In genomic region chr3:39180546-39181346, GRCh38 we compare ENCODE assay signal across 8 cellular contexts. TPM values are rescaled to one million over a fixed set of nuclear protein-coding genes. Genes with fewer than 3 reads are reported as not detected.
DNase-seq lines count a peak whose midpoint lies in the region; FAIRE-seq lines count a peak whose summit lies in the region.

No MANE protein-coding gene starts in this region.

- peak overlapping the region; percentile 45 for H3K4me3 ChIP-seq in neuron (ENCODE audit: low read length)
- peak overlapping the region; percentile 50 to 67 for H3K4me3 ChIP-seq in stomach smooth muscle (ENCODE audit: low read length in 2 of 2)

- H3K27ac ChIP-seq in stomach smooth muscle (ENCODE audit: low read length), result peak overlapping the region; percentile 82

- H3K36me3 ChIP-seq in neuron (ENCODE audit: insufficient read depth, low read length) (no peaks in the 10 kb centered on the region), stomach smooth muscle (ENCODE audit: control insufficient read depth in 2 of 2, insufficient read depth in 2 of 2, low read length in 2 of 2) (no peaks in the 10 kb centered on the region)

- H3K9ac ChIP-seq in stomach smooth muscle (ENCODE audit: low read length in 2 of 2), result peak overlapping the region; percentile 55 to 62

- no peaks in the 10 kb centered on the region for H3K27me3 ChIP-seq in neuron (ENCODE audit: insufficient read depth, low read length)
- no peaks in the 10 kb centered on the region for H3K27me3 ChIP-seq in stomach smooth muscle (ENCODE audit: control insufficient read depth in 1 of 2, insufficient read depth in 2 of 2, low read length in 2 of 2)

- peak overlapping the region; percentile 7 for H2AFZ ChIP-seq in neuron (ENCODE audit: low read depth, low read length)

- FAIRE-seq in frontal cortex (lab: Jason Lieb, UNC), result no peak

- DNase-seq in DMS79 (lab: John Stamatoyannopoulos, UW), result peak; percentile 47
- DNase-seq in GOT3 (lab: John Stamatoyannopoulos, UW), result peak; percentile 33
- peak; percentile 91 for DNase-seq in LoVo (ENCODE audit: low spot score)
- peak; percentile 88 to 92 for DNase-seq in SHP77 (lab: John Stamatoyannopoulos, UW)
- DNase-seq in activated gamma-delta T cell treated with Interleukin-2 at 50 U/mL for 16 hours, result peak; percentile 85
- peak; percentile 77 to 90 for DNase-seq in frontal cortex (ENCODE audit: low spot score in 2 of 2)

- no peaks in the 10 kb centered on the region for H3K9me3 ChIP-seq in neuron (ENCODE audit: low read length)
- H3K9me3 ChIP-seq in stomach smooth muscle (ENCODE audit: control insufficient read depth in 2 of 2, low read length in 2 of 2), result no peaks in the 10 kb centered on the region

- peaks cover 29% of the 10 kb centered on the region for H3K4me1 ChIP-seq in neuron (ENCODE audit: insufficient read depth, low read length)
- peaks cover 41% of the 10 kb centered on the region for H3K4me1 ChIP-seq in stomach smooth muscle (ENCODE audit: control insufficient read depth, insufficient read depth, low read length)

RNA-seq across cellular contexts. Expression of gene XIRP1, which starts 11.6 kb away (rescaled TPM):
- total RNA-seq in frontal cortex, result not detected

RNA-seq across cellular contexts. Expression of gene CSRNP1, which starts 27.4 kb away (rescaled TPM):
- 2.4 TPM for total RNA-seq in frontal cortex

Comparison
In these comparisons a context has a peak if more than half of its experiments do, and no peak if none do; other contexts are left out.
1. Peak in every context shown above with its lines: DNase-seq, H3K4me3 ChIP-seq and H3K27ac ChIP-seq.
2. DNase-seq: peak in every context shown above with its lines; median percentile 91 in LoVo; 90 in SHP77; 85 in activated gamma-delta T cell treated with Interleukin-2 at 50 U/mL for 16 hours; 84 in frontal cortex; 47 in DMS79; 33 in GOT3.